1 cellular context compared by ENCODE assay signal in genomic region chr20:10662661-10663458, GRCh38.
TF ChIP-seq lines count a peak whose summit lies in the region.

No MANE protein-coding gene starts in this region.

TF ChIP-seq in H1, 55 proteins besides CTCF, POLR2A, EP300 and RAD21:
- no peak for TF ChIP-seq GABPA (IDR thresholded peaks at IDR 0.05; ENCODE audit: borderline replicate concordance, insufficient read depth, low read length)
- no peak for TF ChIP-seq CHD2 (IDR thresholded peaks at IDR 0.05; ENCODE audit: low read length)
- no peak for TF ChIP-seq SIX5 (IDR thresholded peaks at IDR 0.05; ENCODE audit: low read depth, low read length)
- TF ChIP-seq CEBPB (IDR thresholded peaks at IDR 0.05; ENCODE audit: low read depth, low read length): no peak
- no peak for TF ChIP-seq ATF2 (IDR thresholded peaks at IDR 0.05; ENCODE audit: low read length)
- TF ChIP-seq, protein P1, sequence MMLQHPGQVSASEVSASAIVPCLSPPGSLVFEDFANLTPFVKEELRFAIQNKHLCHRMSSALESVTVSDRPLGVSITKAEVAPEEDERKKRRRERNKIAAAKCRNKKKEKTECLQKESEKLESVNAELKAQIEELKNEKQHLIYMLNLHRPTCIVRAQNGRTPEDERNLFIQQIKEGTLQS (IDR thresholded peaks at IDR 0.05; ENCODE audit: insufficient read depth, low read depth, low read length): no peak
- no peak for TF ChIP-seq CREB1 (IDR thresholded peaks at IDR 0.05)
- TF ChIP-seq CHD1 (IDR thresholded peaks at IDR 0.05; ENCODE audit: low read depth, low read length): no peak
- TF ChIP-seq SIN3A (conservative IDR thresholded peaks at IDR 0.05 in 1 of 2, IDR thresholded peaks at IDR 0.05 in 1 of 2; ENCODE audit: low read depth in 1 of 2, low read length in 2 of 2): no peak
- no peak for TF ChIP-seq TAF7 (optimal IDR thresholded peaks at IDR 0.05; ENCODE audit: borderline replicate concordance, low read depth, low read length)
- TF ChIP-seq RFX5 (IDR thresholded peaks at IDR 0.05; ENCODE audit: borderline replicate concordance, low read depth, low read length): no peak
- TF ChIP-seq KDM1A (IDR thresholded peaks at IDR 0.05; ENCODE audit: borderline replicate concordance, low read length): no peak
- no peak for TF ChIP-seq HDAC2 (IDR thresholded peaks at IDR 0.05; ENCODE audit: borderline replicate concordance in 1 of 2, low read depth in 2 of 2, low read length in 2 of 2)
- TF ChIP-seq SUZ12 (IDR thresholded peaks at IDR 0.05; ENCODE audit: low read length): no peak
- no peak for TF ChIP-seq BACH1 (IDR thresholded peaks at IDR 0.05; ENCODE audit: low read length)
- TF ChIP-seq TAF1 (IDR thresholded peaks at IDR 0.05; ENCODE audit: low read depth, low read length): no peak
- TF ChIP-seq NANOG (IDR thresholded peaks at IDR 0.05; ENCODE audit: insufficient read depth, low read depth, low read length, poor library complexity, severe bottlenecking): no peak
- no peak for TF ChIP-seq RXRA (IDR thresholded peaks at IDR 0.05; ENCODE audit: insufficient read depth, low read depth, low read length)
